ENCODE assay signal across 21 cellular contexts in genomic region chr10:69774596-69774995, GRCh38. TPM values are rescaled to one million over a fixed set of nuclear protein-coding genes. Genes with fewer than 3 reads are reported as not detected.
DNase-seq lines count a peak whose midpoint lies in the region; ATAC-seq and TF ChIP-seq lines count a peak whose summit lies in the region.
"Had no signal": no experiment of that assay in that cellular context is flagged by ENCODE, and none has a peak within 500 bp of the region (broad histone marks: within the 10 kb centered on the region; RNA-seq: fewer than 3 reads in every experiment).

No MANE protein-coding gene starts in this region.

- TF ChIP-seq POLR2A in NB4 (IDR thresholded peaks at IDR 0.05; ENCODE audit: extremely low read depth, insufficient read length), result no peak

- H3K4me2 ChIP-seq in BLaER1, result peak overlapping the region; percentile 59

- peaks cover 9% of the 10 kb centered on the region for H3K9me3 Mint-ChIP-seq in endodermal cell
- H3K9me3 Mint-ChIP-seq: HFFc6 had no signal

- H4K20me1 ChIP-seq in BLaER1, result no peaks in the 10 kb centered on the region

- no peak overlapping the region for H3K27ac Mint-ChIP-seq in endodermal cell
- H3K27ac Mint-ChIP-seq: CD4-positive, CD25-positive, alpha-beta regulatory T cell; HFFc6 had no signal

- DNase-seq in NB4 (ENCODE audit: low read depth), result no peak
- no peak for DNase-seq in endodermal cell
- DNase-seq in DMS79 treated with DMSO at 0.1 percent for 48 hours (lab: John Stamatoyannopoulos, UW), result no peak
- DNase-seq in activated effector memory CD4-positive, alpha-beta T cell treated with Interleukin-2 at 50 U/mL for 16 hours, result no peak
- no peak for DNase-seq in islet precursor cell
- DNase-seq: CD4-positive, CD25-positive, alpha-beta regulatory T cell; H7; HFFc6; KBM-7; NCI-H1092 treated with DMSO at 0.1 percent for 48 hours; NCI-H1436 treated with DMSO at 0.1 percent for 48 hours; NCI-H2029; NCI-H2227 treated with DMSO at 0.1 percent for 48 hours; NCI-H524; NCI-H774; NK-92 treated with Interleukin-12 subunit alpha and Interleukin-12 subunit beta, amount 100 ng/mL, for 24 hours; SIG-M5 had no signal

- H3K27me3 ChIP-seq in BLaER1 (no peaks in the 10 kb centered on the region), endodermal cell (ENCODE audit: control insufficient read depth, insufficient read depth, low read length, poor library complexity, severe bottlenecking) (no peaks in the 10 kb centered on the region)

- H3K27me3 Mint-ChIP-seq in endodermal cell (ENCODE audit: insufficient read depth), result peaks cover 37% of the 10 kb centered on the region
- H3K27me3 Mint-ChIP-seq: CD4-positive, CD25-positive, alpha-beta regulatory T cell had no signal

- peaks cover 2% of the 10 kb centered on the region for H3K4me1 Mint-ChIP-seq in endodermal cell
- H3K4me1 Mint-ChIP-seq: CD4-positive, CD25-positive, alpha-beta regulatory T cell had no signal

- H3K27ac ChIP-seq in BLaER1 (no peak overlapping the region), endodermal cell (ENCODE audit: low read depth, low read length) (no peak overlapping the region)

- H3K36me3 ChIP-seq in BLaER1 (no peaks in the 10 kb centered on the region), endodermal cell (ENCODE audit: control insufficient read depth, insufficient read depth, low read length) (no peaks in the 10 kb centered on the region)

- H3K4me3 Mint-ChIP-seq in endodermal cell, result no peak overlapping the region
- H3K4me3 Mint-ChIP-seq: CD4-positive, CD25-positive, alpha-beta regulatory T cell; HFFc6 had no signal

- no peaks in the 10 kb centered on the region for H3K36me3 Mint-ChIP-seq in endodermal cell (ENCODE audit: low read depth)
- H3K36me3 Mint-ChIP-seq: CD4-positive, CD25-positive, alpha-beta regulatory T cell had no signal

- TF ChIP-seq CTCF in NB4 (IDR thresholded peaks at IDR 0.05; ENCODE audit: low read depth, low read length), result peak; percentile 13
- peak; percentile 13 for TF ChIP-seq CTCF in endodermal cell (conservative IDR thresholded peaks at IDR 0.05)

- H3K4me3 ChIP-seq in BLaER1, result no peak overlapping the region
- H3K4me3 ChIP-seq in NB4 (ENCODE audit: low read depth, low read length), result no peak overlapping the region
- no peak overlapping the region for H3K4me3 ChIP-seq in endodermal cell (ENCODE audit: low read length)
- H3K4me3 ChIP-seq: GM12878 had no signal

- H3K9ac ChIP-seq in BLaER1, result no peak overlapping the region
- no peak overlapping the region for H3K9ac ChIP-seq in endodermal cell (ENCODE audit: extremely low read depth, low read length, poor library complexity, severe bottlenecking)

- 91 to 95% methylated on average over 2 of the region's 2 CpGs for WGBS in endodermal cell (ENCODE audit: insufficient coverage in 1 of 2, insufficient read length in 1 of 2), 2 experiments

- no peaks in the 10 kb centered on the region for H3K9me3 ChIP-seq in BLaER1
- no peaks in the 10 kb centered on the region for H3K9me3 ChIP-seq in endodermal cell (ENCODE audit: control insufficient read depth, low read length)

- H3K4me1 ChIP-seq in BLaER1 (peaks cover 21% of the 10 kb centered on the region), endodermal cell (ENCODE audit: control insufficient read depth, insufficient read depth, low read length) (peaks cover 3% of the 10 kb centered on the region)

- ATAC-seq in HG02852 (IDR thresholded peaks at IDR 0.05; ENCODE audit: unreplicated experiment), result no peak
- ATAC-seq: GM12878, Panc1 had no signal

RNA-seq across cellular contexts. Expression of gene COL13A1, which starts 27.1 kb away (rescaled TPM):
- total RNA-seq in endodermal cell, result 10 to 100 TPM; 15.9 to 20.7 TPM
- polyA plus RNA-seq in endodermal cell (2013, experiment 1 of 2), result 5.3 TPM
- 7.2 TPM for polyA plus RNA-seq in endodermal cell (2013, experiment 2 of 2)
- total RNA-seq: CD4-positive, CD25-positive, alpha-beta regulatory T cell; GM12878 had no signal
- polyA plus RNA-seq: CD4-positive, CD25-positive, alpha-beta regulatory T cell had no signal
